In genomic region chr10:84427903-84428650, GRCh38 we compare ENCODE assay signal across 21 cellular contexts.
DNase-seq lines count a peak whose midpoint lies in the region; ATAC-seq, FAIRE-seq and TF ChIP-seq lines count a peak whose summit lies in the region.
"Had no signal": no experiment of that assay in that cellular context is flagged by ENCODE, and none has a peak within 500 bp of the region (broad histone marks: within the 10 kb centered on the region; RNA-seq: fewer than 3 reads in every experiment).

No MANE protein-coding gene starts in this region.

- peaks cover 4% of the 10 kb centered on the region for H3K79me2 ChIP-seq in HepG2 (ENCODE audit: insufficient read depth, low read length)

- H2AFZ ChIP-seq in HepG2 (ENCODE audit: low read length): no peak overlapping the region

- POLR2A ChIA-PET in HepG2 (lab: Yijun Ruan, JAX): no interaction called here

- ATAC-seq in HepG2: no peak
- no peak for ATAC-seq in right lobe of liver
- peak in 1 of 2 donors; percentile 18 for ATAC-seq in right cardiac atrium
- no peak for ATAC-seq in aorta (ENCODE audit: low FRiP score)
- no peak for ATAC-seq in HG02571 (IDR thresholded peaks at IDR 0.05; ENCODE audit: unreplicated experiment)
- ATAC-seq: activated CD4-positive, alpha-beta T cell treated with anti-CD3 and anti-CD28 coated beads for 36 hours; mucosa of descending colon; stimulated activated naive B cell treated with anti-CD40 and anti-IgM and Interleukin-4, amounts not matched to agents 10 μg/mL and 1 μg/mL and 100 μg/mL, for 72 hours had no signal

- H3K27ac ChIP-seq in HepG2 (ENCODE audit: extremely low read length, insufficient read depth, low read length): no peak overlapping the region
- H3K27ac ChIP-seq in right lobe of liver: no peak overlapping the region
- H3K27ac ChIP-seq in right cardiac atrium (ENCODE audit: low read length): peak overlapping the region; percentile 38
- no peak overlapping the region for H3K27ac ChIP-seq in aorta (ENCODE audit: low read depth in 1 of 2, low read length in 2 of 2)

- H3K4me3 Mint-ChIP-seq in activated T-helper 1 cell treated with anti-CD3 and anti-CD28 coated beads, Interleukin-12 subunit alpha, Interleukin-12 subunit beta, Interleukin-2, Interleukin-4 antibody, amounts not matched to agents 30 ng/mL and 10 ng/mL and 1 ng/mL, durations not matched to agents 14 hours and 24 hours and 36 hours: no peak overlapping the region
- H3K4me3 Mint-ChIP-seq: activated CD4-positive, alpha-beta T cell treated with anti-CD3 and anti-CD28 coated beads for 36 hours; activated naive CD8-positive, alpha-beta T cell treated with anti-CD3 and anti-CD28 coated beads, Interleukin-2, amount 10 ng/mL, durations not matched to agents 7 days and 5 days; CD8-positive, alpha-beta memory T cell; stimulated activated naive B cell treated with anti-CD40 and anti-IgM and Interleukin-4, amounts not matched to agents 10 μg/mL and 1 μg/mL and 100 μg/mL, for 72 hours; T-helper 2 cell treated with Interferon-gamma antibody and Interleukin-4, amounts not matched to agents 5 μg/mL and 100 μg/mL, for 36 hours had no signal

- no peaks in the 10 kb centered on the region for H3K27me3 Mint-ChIP-seq in activated T-helper 1 cell treated with anti-CD3 and anti-CD28 coated beads, Interleukin-12 subunit alpha, Interleukin-12 subunit beta, Interleukin-2, Interleukin-4 antibody, amounts not matched to agents 30 ng/mL and 10 ng/mL and 1 ng/mL, durations not matched to agents 14 hours and 24 hours and 36 hours (ENCODE audit: insufficient read depth)
- H3K27me3 Mint-ChIP-seq: activated CD4-positive, alpha-beta T cell treated with anti-CD3 and anti-CD28 coated beads for 36 hours; activated naive CD8-positive, alpha-beta T cell treated with anti-CD3 and anti-CD28 coated beads, Interleukin-2, amount 10 ng/mL, durations not matched to agents 7 days and 5 days; CD8-positive, alpha-beta memory T cell; stimulated activated naive B cell treated with anti-CD40 and anti-IgM and Interleukin-4, amounts not matched to agents 10 μg/mL and 1 μg/mL and 100 μg/mL, for 72 hours had no signal

- intact Hi-C loops in HepG2 (cut with micrococcal nuclease; ENCODE audit: unreplicated experiment) (no loop called here), right lobe of liver (cut with DNase I) (no loop called here), right cardiac atrium (cut with DNase I) (no loop called here), aorta (cut with DNase I) (no loop called here)
- intact Hi-C loops in activated T-helper 1 cell treated with anti-CD3 and anti-CD28 coated beads, Interleukin-12 subunit alpha, Interleukin-12 subunit beta, Interleukin-2, Interleukin-4 antibody, amounts not matched to agents 30 ng/mL and 10 ng/mL and 1 ng/mL, durations not matched to agents 14 hours and 24 hours and 36 hours (cut with micrococcal nuclease): no loop called here

- CTCF ChIA-PET in HepG2 (lab: Yijun Ruan, JAX; ENCODE audit: low intra/inter-chr PET ratio, low total read pairs): no interaction called here

- peak; percentile 15 for DNase-seq in HepG2 (ENCODE audit: low spot score)
- no peak for DNase-seq in right lobe of liver
- DNase-seq in activated T-helper 1 cell treated with anti-CD3 and anti-CD28 coated beads, Interleukin-12 subunit alpha, Interleukin-12 subunit beta, Interleukin-2, Interleukin-4 antibody, amounts not matched to agents 30 ng/mL and 10 ng/mL and 1 ng/mL, durations not matched to agents 14 hours and 24 hours and 36 hours (ENCODE audit: low spot score): no peak
- peak in 1 of 3 donors; percentile 45 for DNase-seq in right cardiac atrium
- DNase-seq in aorta: no peak
- DNase-seq in NCI-H1436 treated with DMSO at 0.1 percent for 48 hours (lab: John Stamatoyannopoulos, UW): no peak
- DNase-seq in ecto neural progenitor cell (ENCODE audit: low spot score): no peak
- DNase-seq: activated CD4-positive, alpha-beta T cell treated with anti-CD3 and anti-CD28 coated beads for 36 hours; activated CD8-positive, alpha-beta memory T cell treated with anti-CD3 and anti-CD28 coated beads, Interleukin-2, amount 50 U/mL, for 48 hours; activated naive CD8-positive, alpha-beta T cell treated with anti-CD3 and anti-CD28 coated beads, Interleukin-2, amount 10 ng/mL, durations not matched to agents 7 days and 5 days; CD8-positive, alpha-beta memory T cell; Karpas-422; mucosa of descending colon; NCI-H82; occipital lobe; SHP77; stimulated activated naive B cell treated with anti-CD40 and anti-IgM and Interleukin-4, amounts not matched to agents 10 μg/mL and 1 μg/mL and 100 μg/mL, for 72 hours had no signal

- peak overlapping the region; percentile 26 for H3K27ac Mint-ChIP-seq in activated T-helper 1 cell treated with anti-CD3 and anti-CD28 coated beads, Interleukin-12 subunit alpha, Interleukin-12 subunit beta, Interleukin-2, Interleukin-4 antibody, amounts not matched to agents 30 ng/mL and 10 ng/mL and 1 ng/mL, durations not matched to agents 14 hours and 24 hours and 36 hours
- H3K27ac Mint-ChIP-seq: activated CD4-positive, alpha-beta T cell treated with anti-CD3 and anti-CD28 coated beads for 36 hours; activated naive CD8-positive, alpha-beta T cell treated with anti-CD3 and anti-CD28 coated beads, Interleukin-2, amount 10 ng/mL, durations not matched to agents 7 days and 5 days; stimulated activated naive B cell treated with anti-CD40 and anti-IgM and Interleukin-4, amounts not matched to agents 10 μg/mL and 1 μg/mL and 100 μg/mL, for 72 hours; T-helper 2 cell treated with Interferon-gamma antibody and Interleukin-4, amounts not matched to agents 5 μg/mL and 100 μg/mL, for 36 hours had no signal

- H3K36me3 ChIP-seq in HepG2 (replicated peaks in 1 of 2; ENCODE audit: control insufficient read depth in 1 of 2, insufficient read depth in 2 of 2, low read length in 2 of 2): no peaks in the 10 kb centered on the region
- no peaks in the 10 kb centered on the region for H3K36me3 ChIP-seq in right lobe of liver
- H3K36me3 ChIP-seq in aorta (ENCODE audit: control insufficient read depth in 1 of 2, insufficient read depth in 2 of 2, low read length in 1 of 2): no peaks in the 10 kb centered on the region

- no peaks in the 10 kb centered on the region for H3K27me3 ChIP-seq in HepG2 (ENCODE audit: control insufficient read depth in 1 of 2, insufficient read depth in 2 of 2, low read length in 2 of 2)
- no peaks in the 10 kb centered on the region for H3K27me3 ChIP-seq in right lobe of liver
- H3K27me3 ChIP-seq in right cardiac atrium (ENCODE audit: control insufficient read depth, insufficient read depth): no peaks in the 10 kb centered on the region
- H3K27me3 ChIP-seq in aorta (ENCODE audit: control insufficient read depth in 1 of 2, insufficient read depth in 2 of 2, low read length in 1 of 2): no peaks in the 10 kb centered on the region

- no peak for FAIRE-seq in HepG2 (lab: Jason Lieb, UNC)
- FAIRE-seq: colon, islet of Langerhans had no signal

- TF ChIP-seq POLR2A in HepG2 (IDR thresholded peaks at IDR 0.05; ENCODE audit: insufficient read depth in 1 of 2, low read depth in 2 of 2, low read length in 2 of 2): no peak
- no peak for TF ChIP-seq POLR2A in right lobe of liver (IDR thresholded peaks at IDR 0.05)

- H3K4me3 ChIP-seq in HepG2 (replicated peaks in 1 of 3; ENCODE audit: insufficient read depth in 1 of 3, low read depth in 2 of 3, low read length in 3 of 3) (no peak overlapping the region), right lobe of liver (no peak overlapping the region), right cardiac atrium (ENCODE audit: low read length) (peak overlapping the region; percentile 10), aorta (ENCODE audit: low read length in 2 of 2) (no peak overlapping the region)
- H3K4me3 ChIP-seq: mucosa of descending colon had no signal

- in situ Hi-C loops in HepG2 (cut with HindIII; ENCODE audit: extremely low pct_ligation_motif_present, low pct_unique_long_range_greater_than_20kb): no loop called here

- H4K20me1 ChIP-seq in HepG2 (ENCODE audit: insufficient read depth, low read length): no peaks in the 10 kb centered on the region

- H3K4me1 ChIP-seq in HepG2 (ENCODE audit: insufficient read depth, low read length) (peaks cover 31% of the 10 kb centered on the region), right lobe of liver (no peaks in the 10 kb centered on the region), right cardiac atrium (ENCODE audit: control insufficient read depth, insufficient read depth, low read length) (peaks cover 7% of the 10 kb centered on the region), aorta (ENCODE audit: control insufficient read depth in 1 of 2, insufficient read depth in 2 of 2, low read length in 2 of 2) (peaks cover 6 to 9% of the 10 kb centered on the region in 2 donors)

- no peak overlapping the region for H3K9ac ChIP-seq in HepG2 (ENCODE audit: insufficient read depth, low read depth, low read length)

- H3K9me3 ChIP-seq in HepG2 (ENCODE audit: low read length) (no peaks in the 10 kb centered on the region), right lobe of liver (no peaks in the 10 kb centered on the region), right cardiac atrium (ENCODE audit: control insufficient read depth, low read length) (no peaks in the 10 kb centered on the region), aorta (ENCODE audit: control insufficient read depth, low read length) (no peaks in the 10 kb centered on the region)
- H3K9me3 ChIP-seq: mucosa of descending colon had no signal

- 100% methylated on average over 3 of the region's 5 CpGs for WGBS in HepG2 (ENCODE audit: low lambda C conversion rate)
- WGBS in right lobe of liver (ENCODE audit: insufficient coverage, low coverage, low lambda C conversion rate, missing lambda C conversion rate): no CpG with 5 or more reads among the region's 5 CpGs
- 65% methylated on average over 5 of the region's 5 CpGs for WGBS in right cardiac atrium
- 83 to 91% methylated on average over 5 of the region's 5 CpGs for WGBS in aorta, 2 donors

- no peak for TF ChIP-seq RAD21 in HepG2 (CRISPR knock-in tag; IDR thresholded peaks at IDR 0.05)

- peaks cover 21% of the 10 kb centered on the region for H3K4me1 Mint-ChIP-seq in activated T-helper 1 cell treated with anti-CD3 and anti-CD28 coated beads, Interleukin-12 subunit alpha, Interleukin-12 subunit beta, Interleukin-2, Interleukin-4 antibody, amounts not matched to agents 30 ng/mL and 10 ng/mL and 1 ng/mL, durations not matched to agents 14 hours and 24 hours and 36 hours (ENCODE audit: low read depth)

- H3K9me3 Mint-ChIP-seq in activated T-helper 1 cell treated with anti-CD3 and anti-CD28 coated beads, Interleukin-12 subunit alpha, Interleukin-12 subunit beta, Interleukin-2, Interleukin-4 antibody, amounts not matched to agents 30 ng/mL and 10 ng/mL and 1 ng/mL, durations not matched to agents 14 hours and 24 hours and 36 hours: no peaks in the 10 kb centered on the region
- H3K9me3 Mint-ChIP-seq: activated naive CD8-positive, alpha-beta T cell treated with anti-CD3 and anti-CD28 coated beads, Interleukin-2, amount 10 ng/mL, durations not matched to agents 7 days and 5 days; CD8-positive, alpha-beta memory T cell; T-helper 2 cell treated with Interferon-gamma antibody and Interleukin-4, amounts not matched to agents 5 μg/mL and 100 μg/mL, for 36 hours had no signal

- no peak overlapping the region for H3K4me2 ChIP-seq in HepG2 (ENCODE audit: low read depth, low read length)

- no TSS peak for BruUV-seq in HepG2 (replicated peaks; lab: Mats Ljungman, UMichigan)

- no peak for TF ChIP-seq EP300 in HepG2 (IDR thresholded peaks at IDR 0.05; ENCODE audit: low read depth in 2 of 2, low read length in 2 of 2)
- TF ChIP-seq EP300 in HepG2 (CRISPR knock-in tag; IDR thresholded peaks at IDR 0.05; ENCODE audit: borderline replicate concordance): no peak

- TF ChIP-seq CTCF in HepG2 (CRISPR knock-in tag; IDR thresholded peaks at IDR 0.05) (no peak), right lobe of liver (IDR thresholded peaks at IDR 0.05) (no peak)

- peaks cover 24% of the 10 kb centered on the region for H3K36me3 Mint-ChIP-seq in activated T-helper 1 cell treated with anti-CD3 and anti-CD28 coated beads, Interleukin-12 subunit alpha, Interleukin-12 subunit beta, Interleukin-2, Interleukin-4 antibody, amounts not matched to agents 30 ng/mL and 10 ng/mL and 1 ng/mL, durations not matched to agents 14 hours and 24 hours and 36 hours (ENCODE audit: low read depth)
